Comparison of ENCODE assay signal across 32 cellular contexts in genomic region chr2:1374281-1374680, GRCh38. TPM values are rescaled to one million over a fixed set of nuclear protein-coding genes. Genes with fewer than 3 reads are reported as not detected.
"Had no signal": no experiment of that assay in that cellular context is flagged by ENCODE, and none has a peak within 500 bp of the region (broad histone marks: within the 10 kb centered on the region; RNA-seq: fewer than 3 reads in every experiment).

No MANE protein-coding gene starts in this region.

- H3K27me3 ChIP-seq: colonic mucosa, neutrophil, pancreas, spleen, tibial nerve, upper lobe of left lung had no signal

- H3K27ac ChIP-seq: colonic mucosa, epithelial cell of prostate, neutrophil, pancreas, spleen, thoracic aorta, upper lobe of left lung had no signal

- H3K36me3 Mint-ChIP-seq: mesothelial cell of epicardium; naive B cell; natural killer cell treated with Interleukin-12 subunit alpha and Interleukin-12 subunit beta and Interleukin-15 and Interleukin-18, amount 100 ng/mL, for 72 hours; stimulated activated memory B cell treated with anti-CD40 and anti-IgM and Interleukin-4, amounts not matched to agents 10 μg/mL and 1 μg/mL and 100 μg/mL, for 72 hours had no signal

- H3K27me3 Mint-ChIP-seq: central memory CD8-positive, alpha-beta T cell had no signal

- H3K4me3 Mint-ChIP-seq: central memory CD8-positive, alpha-beta T cell; dendritic cell treated with granulocyte-macrophage colony-stimulating factor and Interleukin-4, amounts not matched to agents 40 ng/mL and 50 ng/mL, for 4 days; endodermal cell; mesothelial cell of epicardium; natural killer cell treated with Interleukin-12 subunit alpha and Interleukin-12 subunit beta and Interleukin-15 and Interleukin-18, amount 100 ng/mL, for 72 hours; neural crest cell; stimulated activated memory B cell treated with anti-CD40 and anti-IgM and Interleukin-4, amounts not matched to agents 10 μg/mL and 1 μg/mL and 100 μg/mL, for 72 hours had no signal

- DNase-seq: colonic mucosa; effector CD8-positive, alpha-beta T cell; endodermal cell; foreskin melanocyte; head of caudate nucleus; hippocampal formation; left colon; mesenchymal stem cell; mucosa of descending colon; naive B cell; pancreas; sigmoid colon; spleen; stimulated activated CD4-positive, alpha-beta T cell treated with anti-CD3 and anti-CD28 coated beads, Interleukin-4, amount 100 ng/mL, for 4 hours; stimulated activated naive CD8-positive, alpha-beta T cell treated with anti-CD3 and anti-CD28 coated beads, Interleukin-15, Interleukin-2, amounts not matched to agents 100 U/mL and 50 U/mL, for 24 hours; upper lobe of left lung had no signal

- H3K4me3 ChIP-seq: colonic mucosa, lung, mucosa of descending colon, pancreas, spleen, thoracic aorta, upper lobe of left lung had no signal

- H3K9me3 ChIP-seq: colonic mucosa, mucosa of descending colon, neutrophil, pancreas, sigmoid colon, spleen, thoracic aorta, tibial nerve, upper lobe of left lung had no signal

- H3K27ac Mint-ChIP-seq: dendritic cell treated with granulocyte-macrophage colony-stimulating factor and Interleukin-4, amounts not matched to agents 40 ng/mL and 50 ng/mL, for 4 days; endodermal cell; mesothelial cell of epicardium; natural killer cell treated with Interleukin-12 subunit alpha and Interleukin-12 subunit beta and Interleukin-15 and Interleukin-18, amount 100 ng/mL, for 72 hours; stimulated activated memory B cell treated with anti-CD40 and anti-IgM and Interleukin-4, amounts not matched to agents 10 μg/mL and 1 μg/mL and 100 μg/mL, for 72 hours had no signal

- H3K4me1 Mint-ChIP-seq: central memory CD8-positive, alpha-beta T cell; endodermal cell; mesothelial cell of epicardium; neural crest cell; stimulated activated memory B cell treated with anti-CD40 and anti-IgM and Interleukin-4, amounts not matched to agents 10 μg/mL and 1 μg/mL and 100 μg/mL, for 72 hours had no signal

- H3K36me3 ChIP-seq: colonic mucosa, neutrophil, pancreas, sigmoid colon, spleen, thoracic aorta, tibial nerve, upper lobe of left lung had no signal

- ATAC-seq: esophagus mucosa; left colon; mucosa of descending colon; natural killer cell treated with Interleukin-12 subunit alpha and Interleukin-12 subunit beta and Interleukin-15 and Interleukin-18, amount 100 ng/mL, for 72 hours; pancreas; stimulated activated memory B cell treated with anti-CD40 and anti-IgM and Interleukin-4, amounts not matched to agents 10 μg/mL and 1 μg/mL and 100 μg/mL, for 72 hours; stimulated activated naive CD8-positive, alpha-beta T cell treated with anti-CD3 and anti-CD28 coated beads, Interleukin-15, Interleukin-2, amounts not matched to agents 100 U/mL and 50 U/mL, for 24 hours had no signal

- H3K9me3 Mint-ChIP-seq: central memory CD8-positive, alpha-beta T cell; dendritic cell treated with granulocyte-macrophage colony-stimulating factor and Interleukin-4, amounts not matched to agents 40 ng/mL and 50 ng/mL, for 4 days; endodermal cell; mesothelial cell of epicardium; natural killer cell treated with Interleukin-12 subunit alpha and Interleukin-12 subunit beta and Interleukin-15 and Interleukin-18, amount 100 ng/mL, for 72 hours; neural crest cell; stimulated activated memory B cell treated with anti-CD40 and anti-IgM and Interleukin-4, amounts not matched to agents 10 μg/mL and 1 μg/mL and 100 μg/mL, for 72 hours had no signal

- H3K4me1 ChIP-seq: colonic mucosa, sigmoid colon, spleen, upper lobe of left lung had no signal

RNA-seq across cellular contexts. Expression of gene TPO, which starts 39.0 kb away (rescaled TPM):
- total RNA-seq: chondrocyte; endodermal cell; glomerular endothelial cell; kidney epithelial cell; liver; mesothelial cell of epicardium; natural killer cell treated with Interleukin-12 subunit alpha and Interleukin-12 subunit beta and Interleukin-15 and Interleukin-18, amount 100 ng/mL, for 72 hours; neural crest cell had no signal
- polyA plus RNA-seq: liver had no signal
